ENCODE assay signal across 9 cellular contexts in the genomic region with DNA sequence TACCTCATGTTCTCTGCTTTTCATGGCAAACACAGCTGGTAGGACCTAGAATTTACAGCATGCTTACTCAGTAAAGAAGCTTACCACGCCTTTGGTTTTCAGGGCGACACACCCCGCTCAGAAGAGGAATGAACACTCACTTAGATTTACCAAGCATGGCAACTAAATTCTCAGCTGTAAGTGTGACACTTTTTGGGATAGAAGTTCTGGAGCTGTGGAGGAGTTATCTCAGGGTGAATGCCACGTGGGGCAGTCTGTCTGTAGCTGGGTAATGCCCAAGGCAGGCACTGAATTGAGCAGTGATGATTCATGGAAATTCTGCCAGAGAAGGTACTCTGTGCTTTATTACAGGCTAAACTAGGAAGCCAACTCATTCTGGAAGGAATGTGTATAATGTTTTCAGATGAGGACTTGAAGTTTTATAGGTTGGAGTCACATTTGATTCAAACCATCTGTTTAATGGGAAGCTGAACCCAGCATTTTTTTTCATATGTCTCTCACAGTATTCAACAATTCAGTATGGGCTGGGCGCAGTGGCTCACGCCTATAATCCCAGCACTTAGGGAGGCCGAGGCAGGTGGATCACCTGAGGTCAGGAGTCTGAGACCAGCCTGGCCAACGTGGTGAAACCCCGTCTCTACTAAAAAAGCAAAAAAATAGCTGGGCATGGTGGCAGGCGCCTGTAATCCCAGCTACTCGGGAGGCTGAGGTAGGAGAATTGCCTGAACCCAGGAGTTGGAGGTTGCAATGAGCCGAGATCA. TPM values are rescaled to one million over a fixed set of nuclear protein-coding genes. Genes with fewer than 3 reads are reported as not detected.
DNase-seq lines count a peak whose midpoint lies in the region; ATAC-seq and TF ChIP-seq lines count a peak whose summit lies in the region.
"Had no signal": no experiment of that assay in that cellular context is flagged by ENCODE, and none has a peak within 500 bp of the region (broad histone marks: within the 10 kb centered on the region; RNA-seq: fewer than 3 reads in every experiment).

No MANE protein-coding gene starts in this region.

- POLR2A ChIA-PET in Caco-2 (lab: Charles Lee), result no interaction called here

- DNase-seq in Caco-2, result peak; percentile 41 to 43
- peak; percentile 9 for DNase-seq in RPMI8226
- DNase-seq in fibroblast of gingiva (ENCODE audit: low read depth), result peak; percentile 99
- peak; percentile 79 for DNase-seq in pulmonary artery endothelial cell (ENCODE audit: low read depth, low spot score)
- no peak for DNase-seq in ecto neural progenitor cell (ENCODE audit: low spot score)
- DNase-seq in NCI-H748 (lab: John Stamatoyannopoulos, UW; ENCODE audit: unreplicated experiment), result no peak
- no peak for DNase-seq in stimulated activated CD4-positive, alpha-beta T cell treated with anti-CD3 and anti-CD28 coated beads, Interleukin-2, amount 100 ng/mL, for 48 hours
- DNase-seq: pancreas had no signal

- no TSS peak for BruUV-seq in Caco-2 (replicated peaks; lab: Mats Ljungman, UMichigan)

- H3K4me3 Mint-ChIP-seq in Caco-2 (ENCODE audit: unreplicated experiment), result peak overlapping the region; percentile 14

- peak overlapping the region; percentile 48 for H3K27ac Mint-ChIP-seq in Caco-2 (ENCODE audit: unreplicated experiment)

- intact Hi-C loops in Caco-2 (cut with micrococcal nuclease; ENCODE audit: unreplicated experiment), result no loop called here

- H3K4me1 Mint-ChIP-seq in Caco-2 (ENCODE audit: low read depth, unreplicated experiment), result peaks cover 16% of the 10 kb centered on the region

- H3K27me3 Mint-ChIP-seq in Caco-2 (ENCODE audit: insufficient read depth, unreplicated experiment), result no peaks in the 10 kb centered on the region

- no peaks in the 10 kb centered on the region for H3K9me3 ChIP-seq in Caco-2
- H3K9me3 ChIP-seq: pancreas had no signal

- H3K9me3 Mint-ChIP-seq in Caco-2 (ENCODE audit: unreplicated experiment), result no peaks in the 10 kb centered on the region

- ATAC-seq in GM21528 (IDR thresholded peaks at IDR 0.05; ENCODE audit: low FRiP score, unreplicated experiment), result no peak
- ATAC-seq: pancreas had no signal

- peaks cover 14% of the 10 kb centered on the region; the same call in 1 of the 2 replicates for H3K4me1 ChIP-seq in Caco-2

- no peaks in the 10 kb centered on the region for H3K27me3 ChIP-seq in Caco-2 (replicated peaks; ENCODE audit: control insufficient read depth, insufficient read depth, low read length)
- H3K27me3 ChIP-seq: pancreas had no signal

- CTCF ChIA-PET in Caco-2 (lab: Charles Lee), result interaction anchor here (1.2 kb wide), 2 partner anchors 46 to 124 kb away, joined by 3 to 7 read pairs; no protein-coding TSS in a partner anchor

- no peaks in the 10 kb centered on the region for H3K36me3 ChIP-seq in Caco-2 (ENCODE audit: control insufficient read depth, insufficient read depth, low read length)
- H3K36me3 ChIP-seq: pancreas had no signal

- H3K4me3 ChIP-seq in Caco-2 (ENCODE audit: low read depth, low read length), result no peak overlapping the region
- H3K4me3 ChIP-seq: pancreas had no signal

- no peaks in the 10 kb centered on the region for H3K36me3 Mint-ChIP-seq in Caco-2 (ENCODE audit: insufficient read depth, unreplicated experiment)

- TF ChIP-seq CTCF in Caco-2 (IDR thresholded peaks at IDR 0.05; ENCODE audit: insufficient read depth in 1 of 2, low read depth in 1 of 2, low read length in 1 of 2, severe bottlenecking in 1 of 2, unreplicated experiment in 1 of 2), result no peak

RNA-seq across cellular contexts. Expression of gene PRIM2, which starts 3.5 kb away (rescaled TPM):
- total RNA-seq in Caco-2 (2022), result 24.7 and 25.4 TPM in 2 replicates
- total RNA-seq in pulmonary artery endothelial cell, result 22.0 and 37.0 TPM in 2 replicates

Comparison
In these comparisons a context has a peak if more than half of its experiments do, and no peak if none do; other contexts are left out.
1. DNase-seq: peak in Caco-2 (2 of 2), RPMI8226 (single experiment), fibroblast of gingiva (single experiment) and pulmonary artery endothelial cell (single experiment); none in ecto neural progenitor cell (single experiment), NCI-H748 (single experiment) and stimulated activated CD4-positive, alpha-beta T cell treated with anti-CD3 and anti-CD28 coated beads, Interleukin-2, amount 100 ng/mL, for 48 hours (0 of 2).